Comparison of ENCODE assay signal across 20 cellular contexts in the genomic region with DNA sequence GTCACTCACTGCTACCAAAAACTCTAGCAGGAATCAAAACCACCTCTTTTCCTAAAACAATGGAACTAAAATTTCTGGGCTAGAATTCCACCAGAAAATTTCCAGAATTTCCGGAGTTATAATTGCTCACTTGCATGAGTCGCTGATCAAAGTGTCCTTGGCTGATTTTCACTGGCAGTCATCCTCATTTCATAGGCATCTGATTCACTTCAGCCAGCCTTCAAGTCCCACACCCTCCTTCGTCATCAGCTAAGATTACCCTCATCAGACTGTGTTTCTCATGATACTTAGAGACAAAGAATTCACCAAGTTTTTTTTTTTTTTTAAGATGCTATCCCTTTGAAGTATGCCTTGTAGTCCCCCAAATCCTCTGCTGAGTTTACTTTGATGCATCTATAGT.
A peak's percentile ranks its signal among the peaks of the same experiment; 100 is the strongest.
DNase-seq lines count a peak whose midpoint lies in the region; ATAC-seq, FAIRE-seq and TF ChIP-seq lines count a peak whose summit lies in the region.
"Had no signal": no experiment of that assay in that cellular context is flagged by ENCODE, and none has a peak within 500 bp of the region (broad histone marks: within the 10 kb centered on the region; RNA-seq: fewer than 3 reads in every experiment).

No MANE protein-coding gene starts in this region.

- BruUV-seq in mammary epithelial cell (replicated peaks; lab: Mats Ljungman, UMichigan): no TSS peak

- no peak overlapping the region for H3K4me2 ChIP-seq in mammary epithelial cell (ENCODE audit: insufficient read depth, low read depth, low read length)
- no peak overlapping the region for H3K4me2 ChIP-seq in keratinocyte (ENCODE audit: control insufficient read depth, extremely low read depth, insufficient read depth, low read depth, low read length)
- H3K4me2 ChIP-seq: PC-9 had no signal

- peak overlapping the region; percentile 57 for H3K27ac ChIP-seq in mammary epithelial cell (ENCODE audit: insufficient read depth, low read depth, low read length)
- H3K27ac ChIP-seq in keratinocyte (ENCODE audit: control insufficient read depth, insufficient read depth, low read length): no peak overlapping the region
- H3K27ac ChIP-seq: PC-9, stomach had no signal

- H3K79me2 ChIP-seq in mammary epithelial cell (ENCODE audit: insufficient read depth, low read length): no peaks in the 10 kb centered on the region
- H3K79me2 ChIP-seq in keratinocyte (ENCODE audit: control insufficient read depth, insufficient read depth, low read length): no peaks in the 10 kb centered on the region

- H3K9me3 ChIP-seq in mammary epithelial cell (replicated peaks; ENCODE audit: insufficient read depth, low read length) (no peaks in the 10 kb centered on the region), keratinocyte (ENCODE audit: control insufficient read depth, low read depth, low read length) (no peaks in the 10 kb centered on the region)
- H3K9me3 ChIP-seq: stomach had no signal

- H4K20me1 ChIP-seq in mammary epithelial cell (ENCODE audit: insufficient read depth, low read length) (no peaks in the 10 kb centered on the region), keratinocyte (ENCODE audit: control insufficient read depth, extremely low read depth, insufficient read depth, low read length) (no peaks in the 10 kb centered on the region)

- peak; percentile 68 for FAIRE-seq in keratinocyte (lab: Jason Lieb, UNC)
- FAIRE-seq: islet of Langerhans had no signal

- no peaks in the 10 kb centered on the region for H3K9me1 ChIP-seq in keratinocyte (ENCODE audit: control insufficient read depth, extremely low read depth, insufficient read depth, low read length)

- no peak for ATAC-seq in HG02678 (IDR thresholded peaks at IDR 0.05; ENCODE audit: unreplicated experiment)
- ATAC-seq: activated CD4-positive, alpha-beta T cell treated with anti-CD3 and anti-CD28 coated beads for 36 hours; HCT116; T-cell had no signal

- H3K9ac ChIP-seq in mammary epithelial cell (ENCODE audit: insufficient read depth, low read length): no peak overlapping the region
- H3K9ac ChIP-seq in keratinocyte (ENCODE audit: control insufficient read depth, extremely low read depth, insufficient read depth, low read length): no peak overlapping the region

- no peaks in the 10 kb centered on the region for H3K36me3 ChIP-seq in mammary epithelial cell (ENCODE audit: insufficient read depth, low read length)
- no peaks in the 10 kb centered on the region for H3K36me3 ChIP-seq in keratinocyte (ENCODE audit: control insufficient read depth in 2 of 2, extremely low read depth in 1 of 2, insufficient read depth in 2 of 2, low read length in 2 of 2)
- H3K36me3 ChIP-seq: stomach had no signal

- H3K27me3 ChIP-seq in mammary epithelial cell (ENCODE audit: insufficient read depth, low read length): no peaks in the 10 kb centered on the region
- H3K27me3 ChIP-seq in keratinocyte (ENCODE audit: control insufficient read depth, extremely low read depth, insufficient read depth, low read length): no peaks in the 10 kb centered on the region
- H3K27me3 ChIP-seq: stomach had no signal

- 55% methylated on average over 3 of the region's 3 CpGs for WGBS in mammary epithelial cell (ENCODE audit: low coverage, missing lambda C conversion rate)

- peaks cover 3% of the 10 kb centered on the region for H3K4me1 ChIP-seq in mammary epithelial cell (ENCODE audit: insufficient read depth, low read length)
- H3K4me1 ChIP-seq in keratinocyte (ENCODE audit: control insufficient read depth, extremely low read depth, insufficient read depth, low read length): no peaks in the 10 kb centered on the region
- H3K4me1 ChIP-seq: stomach had no signal

- no peak overlapping the region for H2AFZ ChIP-seq in mammary epithelial cell (ENCODE audit: low read depth, low read length)
- no peak overlapping the region for H2AFZ ChIP-seq in keratinocyte (ENCODE audit: control insufficient read depth, low read length)
- H2AFZ ChIP-seq: PC-9 had no signal

- dilution Hi-C loops in mammary epithelial cell (cut with HindIII; ENCODE audit: low sequenced_read_pairs) (no loop called here), keratinocyte (cut with MboI; ENCODE audit: extremely low pct_ligation_motif_present, low sequenced_read_pairs) (no loop called here)

- in situ Hi-C loops in mammary epithelial cell (cut with MboI; ENCODE audit: low sequenced_read_pairs in 2 of 2): no loop called here

- intact Hi-C loops in mammary epithelial cell (cut with micrococcal nuclease): loop anchor here (5.0 kb wide), 1 partner anchor 69 kb away; a partner anchor contains a TSS

- CTCF ChIA-PET in mammary epithelial cell (lab: Charles Lee; ENCODE audit: low non-redundant PET): no interaction called here

- peak; percentile 76 for DNase-seq in AG09309 (ENCODE audit: low read depth)
- DNase-seq in M059J (ENCODE audit: low read depth): peak; percentile 76
- DNase-seq in mammary epithelial cell: peak; percentile 74
- DNase-seq in keratinocyte (ENCODE audit: low read depth, low spot score): peak; percentile 1
- DNase-seq in activated gamma-delta T cell treated with Interleukin-2 at 50 U/mL for 16 hours: no peak
- DNase-seq in T-helper 9 cell: no peak
- no peak for DNase-seq in anterior cingulate cortex (lab: John Stamatoyannopoulos, UW)
- DNase-seq: activated CD4-positive, alpha-beta T cell treated with anti-CD3 and anti-CD28 coated beads for 36 hours; activated naive CD8-positive, alpha-beta T cell treated with anti-CD3 and anti-CD28 coated beads for 36 hours; activated T-cell treated with anti-CD3 and anti-CD28 coated beads for 4 hours; DMS153; NCI-H2029; NCI-H526 treated with DMSO at 0.1 percent for 48 hours; PC-9; stimulated activated CD4-positive, alpha-beta T cell treated with anti-CD3 and anti-CD28 coated beads, Interleukin-12 subunit alpha, Interleukin-12 subunit beta, amount 100 ng/mL, for 4 hours; stomach; T-cell had no signal

- no peak overlapping the region for H3K4me3 ChIP-seq in AG09309 (ENCODE audit: control insufficient read depth, low read depth, low read length)
- H3K4me3 ChIP-seq in mammary epithelial cell (replicated peaks in 1 of 3; ENCODE audit: insufficient read depth in 1 of 3, low read depth in 2 of 3, low read length in 3 of 3): no peak overlapping the region
- H3K4me3 ChIP-seq in keratinocyte (ENCODE audit: control insufficient read depth in 2 of 3, extremely low read depth in 1 of 3, insufficient read depth in 2 of 3, low read depth in 1 of 3, low read length in 3 of 3): no peak overlapping the region
- H3K4me3 ChIP-seq: PC-9, stomach had no signal

- TF ChIP-seq CTCF in AG09309 (IDR thresholded peaks at IDR 0.05; ENCODE audit: control insufficient read depth, insufficient read depth, low read depth, low read length, missing control alignments): no peak
- no peak for TF ChIP-seq CTCF in mammary epithelial cell (conservative IDR thresholded peaks at IDR 0.05 in 1 of 2, IDR thresholded peaks at IDR 0.05 in 1 of 2; ENCODE audit: extremely low read depth in 1 of 2, insufficient read depth in 1 of 2, low read depth in 1 of 2, low read length in 2 of 2)
- no peak for TF ChIP-seq CTCF in keratinocyte (optimal IDR thresholded peaks at IDR 0.05 in 1 of 3, IDR thresholded peaks at IDR 0.05 in 1 of 3, conservative IDR thresholded peaks at IDR 0.05 in 1 of 3; ENCODE audit: extremely low read depth in 1 of 3, insufficient read depth in 2 of 3, low read length in 3 of 3)

Comparison
In these comparisons a context has a peak if more than half of its experiments do, and no peak if none do; other contexts are left out.
1. DNase-seq: peak in AG09309 (single experiment), M059J (single experiment), mammary epithelial cell (single experiment) and keratinocyte (single experiment); none in activated gamma-delta T cell treated with Interleukin-2 at 50 U/mL for 16 hours (single experiment), T-helper 9 cell (single experiment) and anterior cingulate cortex (0 of 58).